In genomic region chr16:53892155-53892554, GRCh38 we compare ENCODE assay signal across 8 cellular contexts.
DNase-seq lines count a peak whose midpoint lies in the region; ATAC-seq and TF ChIP-seq lines count a peak whose summit lies in the region.

No MANE protein-coding gene starts in this region.

- intact Hi-C loops in mucosa of descending colon (cut with DNase I, micrococcal nuclease) = no loop called here
- intact Hi-C loops in thyroid gland (cut with DNase I) = no loop called here

- no peaks in the 10 kb centered on the region for H3K27me3 ChIP-seq in thyroid gland

- H3K4me3 ChIP-seq in epithelial cell of esophagus (ENCODE audit: low read length) (no peak overlapping the region), mucosa of descending colon (no peak overlapping the region), thyroid gland (replicated peaks in 1 of 3) (no peak overlapping the region)

- no peak for TF ChIP-seq POLR2A in thyroid gland (IDR thresholded peaks at IDR 0.05)

- no peak overlapping the region for H3K27ac ChIP-seq in thyroid gland

- no peaks in the 10 kb centered on the region for H3K9me3 ChIP-seq in mucosa of descending colon
- no peaks in the 10 kb centered on the region for H3K9me3 ChIP-seq in thyroid gland

- peak; percentile 52 for ATAC-seq in GM18867 (IDR thresholded peaks at IDR 0.05; ENCODE audit: unreplicated experiment)
- peak; percentile 77 for ATAC-seq in mucosa of descending colon
- no peak for ATAC-seq in activated CD4-positive, CD25-positive, alpha-beta regulatory T cell treated with anti-CD3 and anti-CD28 coated beads, Interleukin-2, amount 50 U/mL, for 24 hours

- DNase-seq in AG20443 (ENCODE audit: low spot score) (peak; percentile 67), NCI-H2171 treated with DMSO at 0.1 percent for 48 hours (lab: John Stamatoyannopoulos, UW) (peak; percentile 54), epithelial cell of esophagus (ENCODE audit: low read depth) (peak; percentile 70), mucosa of descending colon (peak in 1 of 3 donors; percentile 77), thyroid gland (peak; percentile 54 to 57)
- peak; percentile 60 for DNase-seq in activated CD4-positive, alpha-beta T cell treated with anti-CD3 and anti-CD28 coated beads for 48 hours

- TF ChIP-seq CTCF in epithelial cell of esophagus (IDR thresholded peaks at IDR 0.05; ENCODE audit: insufficient read depth, low read depth, low read length, missing control alignments) (peak; percentile 89), mucosa of descending colon (IDR thresholded peaks at IDR 0.05) (peak; percentile 45), thyroid gland (IDR thresholded peaks at IDR 0.05) (peak; percentile 45 to 79 (median 74))

- H3K4me1 ChIP-seq in mucosa of descending colon (ENCODE audit: low read depth) = peaks cover 11% of the 10 kb centered on the region
- H3K4me1 ChIP-seq in thyroid gland = peaks cover 7 to 22% of the 10 kb centered on the region in 2 donors

- whole genome bisulfite sequencing in thyroid gland, 2 donors = 8% methylated on average over 3 of the region's 3 CpGs

- H3K36me3 ChIP-seq in mucosa of descending colon (ENCODE audit: low read depth) (no peaks in the 10 kb centered on the region), thyroid gland (peaks cover 0 to 5% of the 10 kb centered on the region in 2 donors)

Comparison
In these comparisons a context has a peak if more than half of its experiments do, and no peak if none do; other contexts are left out.
1. ATAC-seq: peak in GM18867 (single experiment) and mucosa of descending colon (single experiment); none in activated CD4-positive, CD25-positive, alpha-beta regulatory T cell treated with anti-CD3 and anti-CD28 coated beads, Interleukin-2, amount 50 U/mL, for 24 hours (0 of 2).
2. Peak in every context shown above with its lines, with median percentiles within 50 percentile points of each other: CTCF ChIP-seq.